ENCODE assay signal across 20 cellular contexts in genomic region chr18:75777630-75778029, GRCh38.
DNase-seq lines count a peak whose midpoint lies in the region; ATAC-seq, FAIRE-seq and TF ChIP-seq lines count a peak whose summit lies in the region.
"Had no signal": no experiment of that assay in that cellular context is flagged by ENCODE, and none has a peak within 500 bp of the region (broad histone marks: within the 10 kb centered on the region; RNA-seq: fewer than 3 reads in every experiment).

No MANE protein-coding gene starts in this region.

- DNase-seq in D721Med (ENCODE audit: insufficient read length, low spot score) (no peak), neural crest cell (ENCODE audit: low read depth, low spot score) (no peak), iPS-NIHi11 (ENCODE audit: low spot score) (no peak), mucosa of descending colon (no peak)
- DNase-seq: Caco-2; CD4-positive, CD25-positive, alpha-beta regulatory T cell; CD8-positive, alpha-beta T cell; DMS 273 treated with DMSO at 0.1 percent for 48 hours; DMS79; EL; GDM1; H9 had no signal

- H3K36me3 Mint-ChIP-seq in neural crest cell (ENCODE audit: low read depth), result no peaks in the 10 kb centered on the region
- no peaks in the 10 kb centered on the region for H3K36me3 Mint-ChIP-seq in stimulated activated memory B cell treated with anti-CD40 and anti-IgM and Interleukin-4, amounts not matched to agents 10 μg/mL and 1 μg/mL and 100 μg/mL, for 72 hours
- H3K36me3 Mint-ChIP-seq: CD4-positive, CD25-positive, alpha-beta regulatory T cell; CD8-positive, alpha-beta T cell had no signal

- H3K4me1 Mint-ChIP-seq in neural crest cell, result peaks cover 4% of the 10 kb centered on the region
- H3K4me1 Mint-ChIP-seq in stimulated activated memory B cell treated with anti-CD40 and anti-IgM and Interleukin-4, amounts not matched to agents 10 μg/mL and 1 μg/mL and 100 μg/mL, for 72 hours, result no peaks in the 10 kb centered on the region
- H3K4me1 Mint-ChIP-seq: B cell; CD4-positive, CD25-positive, alpha-beta regulatory T cell had no signal

- FAIRE-seq in D721Med (lab: Jason Lieb, UNC), result peak; percentile 11
- FAIRE-seq: A204.1, GM12878 had no signal

- TF ChIP-seq CTCF in D721Med (IDR thresholded peaks at IDR 0.05; ENCODE audit: insufficient read depth, missing control alignments) (no peak), neural crest cell (conservative IDR thresholded peaks at IDR 0.05) (no peak), mucosa of descending colon (IDR thresholded peaks at IDR 0.05) (no peak)

- ATAC-seq in stimulated activated memory B cell treated with anti-CD40 and anti-IgM and Interleukin-4, amounts not matched to agents 10 μg/mL and 1 μg/mL and 100 μg/mL, for 72 hours, result peak; percentile 42
- no peak for ATAC-seq in mucosa of descending colon
- ATAC-seq in GM18867 (IDR thresholded peaks at IDR 0.05; ENCODE audit: unreplicated experiment), result no peak
- ATAC-seq: CD8-positive, alpha-beta T cell; GM12878; GM23338; HCT116 had no signal

- no peak overlapping the region for H3K4me3 Mint-ChIP-seq in neural crest cell
- H3K4me3 Mint-ChIP-seq in stimulated activated memory B cell treated with anti-CD40 and anti-IgM and Interleukin-4, amounts not matched to agents 10 μg/mL and 1 μg/mL and 100 μg/mL, for 72 hours, result no peak overlapping the region
- H3K4me3 Mint-ChIP-seq: B cell; CD8-positive, alpha-beta T cell; GM23338; H9 had no signal

- no peaks in the 10 kb centered on the region for H3K4me1 ChIP-seq in mucosa of descending colon (ENCODE audit: low read depth)
- H3K4me1 ChIP-seq: BLaER1, Caco-2 had no signal

- H3K4me3 ChIP-seq in mucosa of descending colon, result no peak overlapping the region
- H3K4me3 ChIP-seq: BLaER1, GM12878, GM23338 had no signal

- H3K9me3 ChIP-seq in mucosa of descending colon, result no peaks in the 10 kb centered on the region
- H3K9me3 ChIP-seq: BLaER1, Caco-2 had no signal

- H3K27me3 Mint-ChIP-seq in neural crest cell (ENCODE audit: low read depth), result no peaks in the 10 kb centered on the region
- no peaks in the 10 kb centered on the region for H3K27me3 Mint-ChIP-seq in stimulated activated memory B cell treated with anti-CD40 and anti-IgM and Interleukin-4, amounts not matched to agents 10 μg/mL and 1 μg/mL and 100 μg/mL, for 72 hours
- H3K27me3 Mint-ChIP-seq: B cell; CD4-positive, CD25-positive, alpha-beta regulatory T cell had no signal

- intact Hi-C loops in mucosa of descending colon (cut with DNase I, micrococcal nuclease), result no loop called here

- H3K9me3 Mint-ChIP-seq in neural crest cell, result peaks cover 3% of the 10 kb centered on the region
- peaks cover 5% of the 10 kb centered on the region for H3K9me3 Mint-ChIP-seq in stimulated activated memory B cell treated with anti-CD40 and anti-IgM and Interleukin-4, amounts not matched to agents 10 μg/mL and 1 μg/mL and 100 μg/mL, for 72 hours
- H3K9me3 Mint-ChIP-seq: CD8-positive, alpha-beta T cell; GM23338; H9 had no signal

- peak overlapping the region; percentile 65 for H3K27ac Mint-ChIP-seq in neural crest cell (ENCODE audit: unreplicated experiment)
- H3K27ac Mint-ChIP-seq in stimulated activated memory B cell treated with anti-CD40 and anti-IgM and Interleukin-4, amounts not matched to agents 10 μg/mL and 1 μg/mL and 100 μg/mL, for 72 hours, result no peak overlapping the region
- H3K27ac Mint-ChIP-seq: B cell; CD4-positive, CD25-positive, alpha-beta regulatory T cell; CD8-positive, alpha-beta T cell; GM23338; H9 had no signal

- H3K36me3 ChIP-seq in mucosa of descending colon (ENCODE audit: low read depth), result no peaks in the 10 kb centered on the region
- H3K36me3 ChIP-seq: BLaER1 had no signal
